In the genomic region with DNA sequence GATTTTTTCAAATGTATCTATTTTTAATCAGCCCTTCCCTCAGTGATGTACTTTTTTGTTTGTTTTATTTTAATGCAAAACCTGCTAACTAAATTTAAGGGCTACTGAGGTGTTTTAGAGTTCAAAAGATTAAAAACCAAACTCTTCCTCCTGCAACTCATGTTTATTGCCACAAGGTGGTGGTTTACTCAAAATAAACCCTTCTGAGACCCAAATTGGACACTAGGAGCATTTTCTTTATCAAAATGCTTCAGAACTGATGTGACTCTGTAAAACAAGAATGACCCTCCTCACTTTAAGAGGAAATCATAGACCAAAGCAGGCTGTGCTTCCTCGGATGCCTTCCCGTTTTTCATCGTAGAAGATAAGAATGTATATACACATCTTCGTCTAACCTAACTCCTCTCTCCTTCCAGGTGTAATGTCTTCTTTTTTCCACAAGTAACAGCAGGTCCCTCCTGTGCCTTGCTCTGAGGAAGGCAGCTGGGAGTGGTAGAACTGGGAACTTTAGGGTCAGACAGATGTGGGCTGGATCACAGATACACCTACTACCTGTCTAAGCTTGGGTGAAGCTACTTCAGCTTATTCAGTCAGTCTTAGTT, we compare ENCODE assay signal across 8 cellular contexts. TPM values are rescaled to one million over a fixed set of nuclear protein-coding genes. Genes with fewer than 3 reads are reported as not detected.
DNase-seq lines count a peak whose midpoint lies in the region; TF ChIP-seq lines count a peak whose summit lies in the region.

No MANE protein-coding gene starts in this region.

- H2BK120ac ChIP-seq in neuronal stem cell (ENCODE audit: low read depth, low read length): no peak overlapping the region

- no peak overlapping the region for H3K14ac ChIP-seq in neuronal stem cell (ENCODE audit: low read length)

- H3K23ac ChIP-seq in neuronal stem cell (ENCODE audit: low read depth, low read length, poor library complexity): no peak overlapping the region

- H3K4me2 ChIP-seq in neural progenitor cell: no peak overlapping the region
- no peak overlapping the region for H3K4me2 ChIP-seq in neuronal stem cell (ENCODE audit: insufficient read depth, low read length, poor library complexity, severe bottlenecking)

- no peak overlapping the region for H3K4me3 Mint-ChIP-seq in neural progenitor cell
- H3K4me3 Mint-ChIP-seq in activated naive CD4-positive, alpha-beta T cell treated with anti-CD3 and anti-CD28 coated beads for 36 hours: no peak overlapping the region

- no peaks in the 10 kb centered on the region for H3K36me3 Mint-ChIP-seq in neural progenitor cell
- no peaks in the 10 kb centered on the region for H3K36me3 Mint-ChIP-seq in activated naive CD4-positive, alpha-beta T cell treated with anti-CD3 and anti-CD28 coated beads for 36 hours (ENCODE audit: low read depth)

- H2BK12ac ChIP-seq in neuronal stem cell (ENCODE audit: low read length): no peak overlapping the region

- H3K4ac ChIP-seq in neuronal stem cell (ENCODE audit: low read length): no peak overlapping the region

- H2BK5ac ChIP-seq in neuronal stem cell (ENCODE audit: low read length): no peak overlapping the region

- no peak overlapping the region for H3K9ac ChIP-seq in neural progenitor cell
- no peak overlapping the region for H3K9ac ChIP-seq in neuronal stem cell (ENCODE audit: low read depth, low read length, poor library complexity)

- H2AFZ ChIP-seq in neural progenitor cell (replicated peaks): peak overlapping the region; percentile 48
- no peak overlapping the region for H2AFZ ChIP-seq in neuronal stem cell (ENCODE audit: low read length)

- no peaks in the 10 kb centered on the region for H3K9me3 Mint-ChIP-seq in neural progenitor cell
- no peaks in the 10 kb centered on the region for H3K9me3 Mint-ChIP-seq in activated naive CD4-positive, alpha-beta T cell treated with anti-CD3 and anti-CD28 coated beads for 36 hours

- no peak overlapping the region for H3K27ac Mint-ChIP-seq in neural progenitor cell
- H3K27ac Mint-ChIP-seq in activated naive CD4-positive, alpha-beta T cell treated with anti-CD3 and anti-CD28 coated beads for 36 hours: no peak overlapping the region

- H3F3A ChIP-seq in neural progenitor cell (ENCODE audit: low read depth): no peaks in the 10 kb centered on the region

- H3K79me2 ChIP-seq in neural progenitor cell (ENCODE audit: low read depth): no peaks in the 10 kb centered on the region

- TF ChIP-seq CTCF in neural progenitor cell (IDR thresholded peaks at IDR 0.05): peak; percentile 66

- H2AK5ac ChIP-seq in neuronal stem cell (ENCODE audit: low read depth, low read length): no peak overlapping the region

- H3K27ac ChIP-seq in neural progenitor cell: no peak overlapping the region
- H3K27ac ChIP-seq in neuronal stem cell (replicated peaks; ENCODE audit: low read length): no peak overlapping the region

- no peak overlapping the region for H2BK15ac ChIP-seq in neuronal stem cell (ENCODE audit: low read length)

- no peak overlapping the region for H4K91ac ChIP-seq in neuronal stem cell (ENCODE audit: low read depth, low read length, poor library complexity)

- no peaks in the 10 kb centered on the region for H3K79me1 ChIP-seq in neuronal stem cell (ENCODE audit: low read depth, low read length)

- CTCF ChIA-PET in activated naive CD4-positive, alpha-beta T cell treated with anti-CD3 and anti-CD28 coated beads for 36 hours (lab: Charles Lee): interaction anchor here (0.5 to 3.8 kb wide), 6 partner anchors 10 to 518 kb away, joined by 3 to 22 read pairs (median 5); partner anchors contain the start of genes ESYT3 and MRAS

- DNase-seq in NCI-H82 (lab: John Stamatoyannopoulos, UW): peak; percentile 41
- DNase-seq in NCI-H82 treated with DMSO at 0.1 percent for 48 hours (lab: John Stamatoyannopoulos, UW; ENCODE audit: unreplicated experiment): no peak
- DNase-seq in NCI-H1694 treated with DMSO at 0.1 percent for 48 hours (lab: John Stamatoyannopoulos, UW): peak; percentile 54
- DNase-seq in dermis blood vessel endothelial cell: peak; percentile 56
- DNase-seq in neural progenitor cell (ENCODE audit: low spot score): peak; percentile 25
- no peak for DNase-seq in activated naive CD4-positive, alpha-beta T cell treated with anti-CD3 and anti-CD28 coated beads for 36 hours
- DNase-seq in stimulated activated naive CD4-positive, alpha-beta T cell treated with Interleukin-2 at 50 U/mL for 16 hours (lab: John Stamatoyannopoulos, UW): no peak
- no peak for DNase-seq in neuronal stem cell (ENCODE audit: low spot score)

- H3K4me1 ChIP-seq in neural progenitor cell (peaks cover 11% of the 10 kb centered on the region), neuronal stem cell (ENCODE audit: control insufficient read depth in 2 of 2, insufficient read depth in 1 of 2, low read depth in 1 of 2, low read length in 2 of 2) (peaks cover 3 to 7% of the 10 kb centered on the region in 2 donors)

- H3K27me3 ChIP-seq in neural progenitor cell (no peaks in the 10 kb centered on the region), neuronal stem cell (ENCODE audit: control insufficient read depth in 3 of 3, insufficient read depth in 3 of 3, low read depth in 1 of 3, low read length in 3 of 3) (peaks cover 0 to 20% (median 0%) of the 10 kb centered on the region in 3 experiments)

- intact Hi-C loops in activated naive CD4-positive, alpha-beta T cell treated with anti-CD3 and anti-CD28 coated beads for 36 hours (cut with micrococcal nuclease): loop anchor here (5.0 kb wide), 2 partner anchors 585 to 605 kb away; no protein-coding TSS in a partner anchor

- H3K18ac ChIP-seq in neuronal stem cell (ENCODE audit: low read length): no peak overlapping the region

- no CpG with 5 or more reads among the region's 4 CpGs for WGBS in neuronal stem cell (ENCODE audit: extremely low coverage in 2 of 2, insufficient read length in 2 of 2, insufficient replicate concordance in 1 of 2), 2 donors

- H3K36me3 ChIP-seq in neural progenitor cell (no peaks in the 10 kb centered on the region), neuronal stem cell (replicated peaks in 1 of 2; ENCODE audit: control insufficient read depth in 2 of 2, insufficient read depth in 2 of 2, low read length in 2 of 2) (no peaks in the 10 kb centered on the region)

- no peaks in the 10 kb centered on the region for H3K9me3 ChIP-seq in neural progenitor cell (ENCODE audit: low read depth)
- H3K9me3 ChIP-seq in neuronal stem cell (replicated peaks in 1 of 2; ENCODE audit: control insufficient read depth in 2 of 2, insufficient read depth in 1 of 2, low read depth in 1 of 2, low read length in 2 of 2): no peaks in the 10 kb centered on the region

- H3K4me3 ChIP-seq in neural progenitor cell (no peak overlapping the region), neuronal stem cell (ENCODE audit: low read length in 2 of 2) (no peak overlapping the region)

- no peak overlapping the region for H4K8ac ChIP-seq in neuronal stem cell (ENCODE audit: low read depth, low read length)

- peaks cover 4% of the 10 kb centered on the region for H3K27me3 Mint-ChIP-seq in neural progenitor cell (ENCODE audit: insufficient read depth, low read depth)
- H3K27me3 Mint-ChIP-seq in activated naive CD4-positive, alpha-beta T cell treated with anti-CD3 and anti-CD28 coated beads for 36 hours (ENCODE audit: low read depth): no peaks in the 10 kb centered on the region

- peaks cover 19% of the 10 kb centered on the region for H3K4me1 Mint-ChIP-seq in neural progenitor cell
- peaks cover 33% of the 10 kb centered on the region for H3K4me1 Mint-ChIP-seq in activated naive CD4-positive, alpha-beta T cell treated with anti-CD3 and anti-CD28 coated beads for 36 hours (ENCODE audit: low read depth)

- no peaks in the 10 kb centered on the region for H4K20me1 ChIP-seq in neural progenitor cell (ENCODE audit: low read depth)

RNA-seq across cellular contexts. Expression of gene NME9, which starts 2.9 kb away (rescaled TPM):
- total RNA-seq in dermis blood vessel endothelial cell (not detected in 2 replicates), neural progenitor cell (ENCODE audit: low replicate concordance) (1.1 and 2.2 TPM in 2 replicates)
- 1 to 10 TPM; 2.0 to 2.4 TPM for total RNA-seq in activated naive CD4-positive, alpha-beta T cell treated with anti-CD3 and anti-CD28 coated beads for 36 hours
- 1.7 TPM for polyA plus RNA-seq in neuronal stem cell (2013, experiment 1 of 2)
- 1.9 TPM for polyA plus RNA-seq in neuronal stem cell (2013, experiment 2 of 2)

RNA-seq across cellular contexts. Expression of gene MRAS, which starts 15.8 kb away (rescaled TPM):
- total RNA-seq in dermis blood vessel endothelial cell (6.8 and 11.5 TPM in 2 replicates), neural progenitor cell (ENCODE audit: low replicate concordance) (11.2 and 17.2 TPM in 2 replicates)
- under 1 TPM; 0.52 to 0.62 TPM for total RNA-seq in activated naive CD4-positive, alpha-beta T cell treated with anti-CD3 and anti-CD28 coated beads for 36 hours
- polyA plus RNA-seq in neuronal stem cell (2013, experiment 1 of 2): 16.3 TPM
- polyA plus RNA-seq in neuronal stem cell (2013, experiment 2 of 2): 16.1 TPM

Comparison
In these comparisons a context has a peak if more than half of its experiments do, and no peak if none do; other contexts are left out.
1. DNase-seq: peak in NCI-H82 (single experiment), NCI-H1694 treated with DMSO at 0.1 percent for 48 hours (single experiment), dermis blood vessel endothelial cell (single experiment) and neural progenitor cell (single experiment); none in NCI-H82 treated with DMSO at 0.1 percent for 48 hours (single experiment), activated naive CD4-positive, alpha-beta T cell treated with anti-CD3 and anti-CD28 coated beads for 36 hours (single experiment), stimulated activated naive CD4-positive, alpha-beta T cell treated with Interleukin-2 at 50 U/mL for 16 hours (single experiment) and neuronal stem cell (single experiment).